Comparison of ENCODE assay signal across 10 cellular contexts in the genomic region with DNA sequence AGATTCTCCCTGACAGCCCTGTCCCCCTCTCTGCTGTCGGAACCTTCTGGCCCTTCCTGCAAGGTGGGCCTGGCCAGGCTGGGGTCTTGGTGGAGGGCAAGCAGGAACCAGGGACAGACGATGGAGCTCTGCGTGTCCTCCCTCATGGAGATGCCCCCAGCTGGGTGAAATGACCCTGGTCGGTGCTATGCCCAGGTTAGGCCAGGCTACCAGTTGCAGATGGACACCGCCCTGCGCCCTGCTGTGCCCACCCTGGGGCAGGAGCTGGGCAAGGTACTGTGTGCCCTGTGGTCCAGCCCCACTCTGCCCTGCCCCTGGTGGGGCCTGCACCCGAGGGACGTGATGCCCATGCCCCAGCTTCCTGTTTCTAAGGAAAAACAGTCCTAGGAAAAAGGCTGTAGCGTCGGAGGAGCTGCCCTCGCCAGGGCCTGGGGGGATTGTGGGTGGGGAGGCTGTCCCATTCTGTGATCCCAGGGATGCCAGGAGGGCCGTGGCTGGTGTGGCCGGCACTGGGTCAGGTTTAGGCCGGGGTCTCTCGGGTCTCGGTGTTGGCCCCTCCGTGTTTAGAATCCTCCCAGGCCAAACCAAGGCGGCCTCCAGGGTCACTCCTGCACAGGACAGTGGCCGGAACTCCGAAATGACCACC.
DNase-seq lines count a peak whose midpoint lies in the region; ATAC-seq and TF ChIP-seq lines count a peak whose summit lies in the region.
"Had no signal": no experiment of that assay in that cellular context is flagged by ENCODE, and none has a peak within 500 bp of the region (broad histone marks: within the 10 kb centered on the region; RNA-seq: fewer than 3 reads in every experiment).

No MANE protein-coding gene starts in this region.

- H3K4me3 ChIP-seq in upper lobe of left lung, result peak overlapping the region; percentile 30 to 81 (median 68)
- H3K4me3 ChIP-seq in BE2C (ENCODE audit: low read depth, low read length), result no peak overlapping the region

- H3K9me3 ChIP-seq in upper lobe of left lung (no peaks in the 10 kb centered on the region), BE2C (no peaks in the 10 kb centered on the region)

- H3K27me3 ChIP-seq in upper lobe of left lung (peaks cover 0 to 7% (median 0%) of the 10 kb centered on the region in 4 donors), BE2C (no peaks in the 10 kb centered on the region)

- no peak for TF ChIP-seq EP300 in upper lobe of left lung (IDR thresholded peaks at IDR 0.05)

- no peak for TF ChIP-seq CTCF in chondrocyte (IDR thresholded peaks at IDR 0.05)
- no peak for TF ChIP-seq CTCF in upper lobe of left lung (IDR thresholded peaks at IDR 0.05)
- no peak for TF ChIP-seq CTCF in BE2C (IDR thresholded peaks at IDR 0.05; ENCODE audit: low read depth, low read length)
- no peak for TF ChIP-seq CTCF in omental fat pad (IDR thresholded peaks at IDR 0.05)

- H3K9me3 Mint-ChIP-seq in activated T-cell treated with anti-CD3 and anti-CD28 coated beads, Interleukin-2, amount 50 U/mL, for 72 hours, result no peaks in the 10 kb centered on the region
- H3K9me3 Mint-ChIP-seq in chondrocyte (ENCODE audit: low read depth), result no peaks in the 10 kb centered on the region
- H3K9me3 Mint-ChIP-seq in memory B cell, result no peaks in the 10 kb centered on the region
- H3K9me3 Mint-ChIP-seq: CD14-positive monocyte had no signal

- no peak for ATAC-seq in activated T-cell treated with anti-CD3 and anti-CD28 coated beads, Interleukin-2, amount 50 U/mL, for 72 hours (replicated peaks in 1 of 2)
- no peak for ATAC-seq in memory B cell (ENCODE audit: low read depth)
- ATAC-seq in upper lobe of left lung (ENCODE audit: low FRiP score in 2 of 2), result no peak
- ATAC-seq in omental fat pad (ENCODE audit: low FRiP score), result no peak

- DNase-seq in activated T-cell treated with anti-CD3 and anti-CD28 coated beads, Interleukin-2, amount 50 U/mL, for 72 hours, result no peak
- no peak for DNase-seq in activated T-cell treated with anti-CD3 and anti-CD28 coated beads, Interleukin-2, amount 50 U/mL, for 1 hour
- DNase-seq in chondrocyte (ENCODE audit: low spot score), result no peak
- no peak for DNase-seq in memory B cell (ENCODE audit: low spot score in 2 of 2)
- DNase-seq in upper lobe of left lung, result no peak
- DNase-seq in NCI-H226, result no peak
- no peak for DNase-seq in BE2C
- no peak for DNase-seq in omental fat pad (ENCODE audit: low spot score)
- DNase-seq: stimulated activated CD4-positive, alpha-beta T cell treated with anti-CD3 and anti-CD28 coated beads, Interleukin-2, amount 100 ng/mL, for 48 hours had no signal

- no peaks in the 10 kb centered on the region for H3K27me3 Mint-ChIP-seq in activated T-cell treated with anti-CD3 and anti-CD28 coated beads, Interleukin-2, amount 50 U/mL, for 72 hours (ENCODE audit: low read depth)
- H3K27me3 Mint-ChIP-seq in chondrocyte (ENCODE audit: low read depth) (no peaks in the 10 kb centered on the region), memory B cell (no peaks in the 10 kb centered on the region)

- H3K36me3 Mint-ChIP-seq in activated T-cell treated with anti-CD3 and anti-CD28 coated beads, Interleukin-2, amount 50 U/mL, for 72 hours (ENCODE audit: insufficient read depth in 2 of 2), result no peaks in the 10 kb centered on the region
- H3K36me3 Mint-ChIP-seq in chondrocyte (ENCODE audit: low read depth), result no peaks in the 10 kb centered on the region
- no peaks in the 10 kb centered on the region for H3K36me3 Mint-ChIP-seq in memory B cell

- peak overlapping the region; percentile 88 to 95 (median 94) for H3K27ac ChIP-seq in upper lobe of left lung

- no peak overlapping the region for H3K27ac Mint-ChIP-seq in activated T-cell treated with anti-CD3 and anti-CD28 coated beads, Interleukin-2, amount 50 U/mL, for 72 hours
- peak overlapping the region; percentile 69 for H3K27ac Mint-ChIP-seq in chondrocyte (ENCODE audit: unreplicated experiment)
- peak overlapping the region; percentile 84 for H3K27ac Mint-ChIP-seq in memory B cell

- H3K36me3 ChIP-seq in upper lobe of left lung (peaks cover 0 to 12% (median 7%) of the 10 kb centered on the region in 4 donors), BE2C (no peaks in the 10 kb centered on the region)

- H3K4me1 ChIP-seq in upper lobe of left lung (peaks cover 45 to 57% (median 52%) of the 10 kb centered on the region in 4 donors), BE2C (peaks cover 4% of the 10 kb centered on the region; the same call in 1 of the 2 replicates)

- H3K4me1 Mint-ChIP-seq in activated T-cell treated with anti-CD3 and anti-CD28 coated beads, Interleukin-2, amount 50 U/mL, for 72 hours (ENCODE audit: low read depth), result no peaks in the 10 kb centered on the region
- peaks cover 27% of the 10 kb centered on the region for H3K4me1 Mint-ChIP-seq in chondrocyte (ENCODE audit: low read depth)
- H3K4me1 Mint-ChIP-seq in memory B cell, result peaks cover 20% of the 10 kb centered on the region

- peak overlapping the region; percentile 27 to 53 for H3K4me3 Mint-ChIP-seq in activated T-cell treated with anti-CD3 and anti-CD28 coated beads, Interleukin-2, amount 50 U/mL, for 72 hours
- H3K4me3 Mint-ChIP-seq in chondrocyte (ENCODE audit: unreplicated experiment) (peak overlapping the region; percentile 22), memory B cell (peak overlapping the region; percentile 52)

- TF ChIP-seq POLR2A in upper lobe of left lung (IDR thresholded peaks at IDR 0.05), result no peak

- 55 to 67% methylated on average over 12 to 20 of the region's 20 CpGs for WGBS in upper lobe of left lung, 2 donors
